8 cellular contexts compared by ENCODE assay signal in genomic region chr19:19064098-19064722, GRCh38. TPM values are rescaled to one million over a fixed set of nuclear protein-coding genes. Genes with fewer than 3 reads are reported as not detected.
DNase-seq lines count a peak whose midpoint lies in the region; ATAC-seq and TF ChIP-seq lines count a peak whose summit lies in the region.

No MANE protein-coding gene starts in this region.

- intact Hi-C loops in MCF 10A (cut with micrococcal nuclease) (loop anchor here (5.0 kb wide), 1 partner anchor 73 kb away; the partner anchor contains the start of gene TMEM161A), aorta (cut with DNase I) (loop anchor here in 1 of 2 donors (5.0 kb wide), 2 partner anchors 73 to 128 kb away; partner anchors contain the start of genes BORCS8, RFXANK and TMEM161A)

- H3K4me1 Mint-ChIP-seq in activated naive CD4-positive, alpha-beta T cell treated with anti-CD3 and anti-CD28 coated beads, Interleukin-2, amount 10 ng/mL, durations not matched to agents 7 days and 5 days: peaks cover 45% of the 10 kb centered on the region
- H3K4me1 Mint-ChIP-seq in MCF 10A (ENCODE audit: insufficient read depth, unreplicated experiment) (peaks cover 15% of the 10 kb centered on the region), memory B cell (peaks cover 28% of the 10 kb centered on the region)

- peak overlapping the region; percentile 78 for H3K9ac ChIP-seq in MM.1S (ENCODE audit: low read length)

- BruUV-seq in MCF 10A (replicated peaks; lab: Mats Ljungman, UMichigan): no TSS peak

- 0 out of 2 replicates have a peak overlapping the region, but pooled peaks have one; percentile 28 for H2AFZ ChIP-seq in MM.1S (ENCODE audit: low read length)

- ATAC-seq in memory B cell (ENCODE audit: low read depth): peak; percentile 28
- no peak for ATAC-seq in aorta (ENCODE audit: low FRiP score)
- ATAC-seq in HG03108 (IDR thresholded peaks at IDR 0.05; ENCODE audit: unreplicated experiment): no peak

- H3K36me3 Mint-ChIP-seq in activated naive CD4-positive, alpha-beta T cell treated with anti-CD3 and anti-CD28 coated beads, Interleukin-2, amount 10 ng/mL, durations not matched to agents 7 days and 5 days: peaks cover 10% of the 10 kb centered on the region
- peaks cover 11% of the 10 kb centered on the region for H3K36me3 Mint-ChIP-seq in MCF 10A (ENCODE audit: insufficient read depth, unreplicated experiment)
- peaks cover 2% of the 10 kb centered on the region for H3K36me3 Mint-ChIP-seq in memory B cell

- TF ChIP-seq CTCF in MM.1S (IDR thresholded peaks at IDR 0.05; ENCODE audit: low read length) (peak; percentile 17), MCF 10A (IDR thresholded peaks at IDR 0.05; ENCODE audit: unreplicated experiment) (no peak)

- H4K20me1 ChIP-seq in MM.1S (ENCODE audit: insufficient read depth, low read length): no peaks in the 10 kb centered on the region

- CTCF ChIA-PET in activated naive CD4-positive, alpha-beta T cell treated with anti-CD3 and anti-CD28 coated beads, Interleukin-2, amount 10 ng/mL, durations not matched to agents 7 days and 5 days (lab: Charles Lee): no interaction called here
- CTCF ChIA-PET in MCF 10A (lab: Yijun Ruan, JAX): interaction anchor here (0.6 to 1.5 kb wide), 3 partner anchors 11 to 127 kb away, joined by 3 to 4 read pairs (median 4); no protein-coding TSS in a partner anchor

- H3K4me3 Mint-ChIP-seq in activated naive CD4-positive, alpha-beta T cell treated with anti-CD3 and anti-CD28 coated beads, Interleukin-2, amount 10 ng/mL, durations not matched to agents 7 days and 5 days: peak overlapping the region; percentile 92
- H3K4me3 Mint-ChIP-seq in MCF 10A (ENCODE audit: unreplicated experiment) (peak overlapping the region; percentile 83), memory B cell (peak overlapping the region; percentile 98)

- peak overlapping the region; percentile 80 for H3K4me2 ChIP-seq in MM.1S (ENCODE audit: low read depth, low read length)

- no peaks in the 10 kb centered on the region for H3K27me3 Mint-ChIP-seq in activated naive CD4-positive, alpha-beta T cell treated with anti-CD3 and anti-CD28 coated beads, Interleukin-2, amount 10 ng/mL, durations not matched to agents 7 days and 5 days
- no peaks in the 10 kb centered on the region for H3K27me3 Mint-ChIP-seq in MCF 10A (ENCODE audit: insufficient read depth, unreplicated experiment)
- H3K27me3 Mint-ChIP-seq in memory B cell: no peaks in the 10 kb centered on the region

- peaks cover 41% of the 10 kb centered on the region for H3K79me2 ChIP-seq in MM.1S (ENCODE audit: low read length)

- H3K4me3 ChIP-seq in MM.1S (ENCODE audit: low read length): peak overlapping the region; percentile 86
- peak overlapping the region; percentile 55 to 81 for H3K4me3 ChIP-seq in aorta (ENCODE audit: low read length in 2 of 2)

- peak overlapping the region; percentile 70 for H3K27ac ChIP-seq in MM.1S (ENCODE audit: low read length)
- H3K27ac ChIP-seq in aorta (ENCODE audit: low read depth in 1 of 2, low read length in 2 of 2): peak overlapping the region in 1 of 2 donors; percentile 6

- H3K9me3 Mint-ChIP-seq in activated naive CD4-positive, alpha-beta T cell treated with anti-CD3 and anti-CD28 coated beads, Interleukin-2, amount 10 ng/mL, durations not matched to agents 7 days and 5 days: no peaks in the 10 kb centered on the region
- H3K9me3 Mint-ChIP-seq in MCF 10A (ENCODE audit: unreplicated experiment) (no peaks in the 10 kb centered on the region), memory B cell (no peaks in the 10 kb centered on the region)

- H3K36me3 ChIP-seq in MM.1S (replicated peaks; ENCODE audit: insufficient read depth, low read length): no peaks in the 10 kb centered on the region
- H3K36me3 ChIP-seq in aorta (ENCODE audit: control insufficient read depth in 1 of 2, insufficient read depth in 2 of 2, low read length in 1 of 2): no peaks in the 10 kb centered on the region

- peak overlapping the region; percentile 93 for H3K27ac Mint-ChIP-seq in activated naive CD4-positive, alpha-beta T cell treated with anti-CD3 and anti-CD28 coated beads, Interleukin-2, amount 10 ng/mL, durations not matched to agents 7 days and 5 days
- H3K27ac Mint-ChIP-seq in MCF 10A (ENCODE audit: low read depth, unreplicated experiment): peak overlapping the region; percentile 5
- peak overlapping the region; percentile 85 for H3K27ac Mint-ChIP-seq in memory B cell

- H3K9me3 ChIP-seq in MM.1S (replicated peaks; ENCODE audit: insufficient read depth, low read length) (no peaks in the 10 kb centered on the region), aorta (ENCODE audit: control insufficient read depth, low read length) (no peaks in the 10 kb centered on the region)

- WGBS in aorta, 2 donors: 2 to 4% methylated on average over 22 to 29 of the region's 29 CpGs

- no peaks in the 10 kb centered on the region for H3K9me2 ChIP-seq in MM.1S (replicated peaks; ENCODE audit: insufficient read depth, low read length)

- no peak for DNase-seq in activated naive CD4-positive, alpha-beta T cell treated with anti-CD3 and anti-CD28 coated beads, Interleukin-2, amount 10 ng/mL, durations not matched to agents 7 days and 5 days
- no peak for DNase-seq in activated naive CD4-positive, alpha-beta T cell treated with Interleukin-2 at 50 U/mL for 16 hours
- DNase-seq in MM.1S (peak; percentile 23), MCF 10A (ENCODE audit: unreplicated experiment) (no peak), memory B cell (ENCODE audit: low spot score in 2 of 2) (no peak), aorta (no peak), NCI-H187 (lab: John Stamatoyannopoulos, UW) (no peak)

- H3K4me1 ChIP-seq in MM.1S (ENCODE audit: low read length) (peaks cover 22% of the 10 kb centered on the region), aorta (ENCODE audit: control insufficient read depth in 1 of 2, insufficient read depth in 2 of 2, low read length in 2 of 2) (no peaks in the 10 kb centered on the region)

- POLR2A ChIA-PET in MCF 10A (lab: Yijun Ruan, JAX): interaction anchor here (0.5 to 1.6 kb wide), 8 partner anchors 11 to 847 kb away, joined by 3 to 7 read pairs (median 3); no protein-coding TSS in a partner anchor

- peaks cover 53% of the 10 kb centered on the region for H3F3A ChIP-seq in MM.1S (ENCODE audit: insufficient read depth, low read length)

- H3K27me3 ChIP-seq in MM.1S (replicated peaks; ENCODE audit: insufficient read depth, low read length) (no peaks in the 10 kb centered on the region), aorta (ENCODE audit: control insufficient read depth in 1 of 2, insufficient read depth in 2 of 2, low read length in 1 of 2) (no peaks in the 10 kb centered on the region)

RNA-seq across cellular contexts. Expression of gene SLC25A42, which starts 0.4 kb away (rescaled TPM):
- total RNA-seq in MCF 10A (2022) (3.1 and 3.7 TPM in 2 replicates), aorta (10 to 100 TPM in 1 of 2 donors, 1 to 10 TPM in 1; 9.4 to 10.3 TPM)
- polyA plus RNA-seq in aorta: 10 to 100 TPM in 1 of 2 donors, 1 to 10 TPM in 1; 3.8 to 12.5 TPM

RNA-seq across cellular contexts. Expression of gene ARMC6, which starts 30.8 kb away (rescaled TPM):
- total RNA-seq in MCF 10A (2022) (24.8 and 37.1 TPM in 2 replicates), aorta (10 to 100 TPM; 11.7 to 13.1 TPM)
- polyA plus RNA-seq in aorta: 10 to 100 TPM in 1 of 2 donors, 1 to 10 TPM in 1; 8.8 to 13.2 TPM

RNA-seq across cellular contexts. Expression of gene SUGP2, which starts 30.9 kb away (rescaled TPM):
- total RNA-seq in MCF 10A (2022) (69.1 and 75.8 TPM in 2 replicates), aorta (10 to 100 TPM; 61.0 to 93.1 TPM)
- 10 to 100 TPM in 1 of 2 donors, 1 to 10 TPM in 1; 7.4 to 61.3 TPM for polyA plus RNA-seq in aorta

Comparison
In these comparisons a context has a peak if more than half of its experiments do, and no peak if none do; other contexts are left out.
1. H3K27ac Mint-ChIP-seq: peak in every context shown above with its lines; median percentile 93 in activated naive CD4-positive, alpha-beta T cell treated with anti-CD3 and anti-CD28 coated beads, Interleukin-2, amount 10 ng/mL, durations not matched to agents 7 days and 5 days; 85 in memory B cell; 5 in MCF 10A.